17 cellular contexts compared by ENCODE assay signal in genomic region chr1:155295183-155295941, GRCh38. TPM values are rescaled to one million over a fixed set of nuclear protein-coding genes. Genes with fewer than 3 reads are reported as not detected.
DNase-seq lines count a peak whose midpoint lies in the region; ATAC-seq and TF ChIP-seq lines count a peak whose summit lies in the region.
"Had no signal": no experiment of that assay in that cellular context is flagged by ENCODE, and none has a peak within 500 bp of the region (broad histone marks: within the 10 kb centered on the region; RNA-seq: fewer than 3 reads in every experiment).

No MANE protein-coding gene starts in this region.

- H3K36me3 ChIP-seq in heart right ventricle (no peaks in the 10 kb centered on the region), right atrium auricular region (no peaks in the 10 kb centered on the region), esophagus squamous epithelium (no peaks in the 10 kb centered on the region), neural progenitor cell (no peaks in the 10 kb centered on the region)
- H3K36me3 ChIP-seq: thyroid gland had no signal

- no peak for DNase-seq in heart right ventricle
- no peak for DNase-seq in right atrium auricular region (ENCODE audit: low spot score)
- no peak for DNase-seq in esophagus squamous epithelium (lab: John Stamatoyannopoulos, UW)
- no peak for DNase-seq in neural progenitor cell (ENCODE audit: low spot score)
- DNase-seq in NCI-H748 treated with DMSO at 0.1 percent for 48 hours (lab: John Stamatoyannopoulos, UW), result no peak
- DNase-seq in NCI-H187 treated with DMSO at 0.1 percent for 48 hours (lab: John Stamatoyannopoulos, UW), result no peak
- DNase-seq in GF-D8 (lab: John Stamatoyannopoulos, UW), result no peak
- DNase-seq in NCI-H2171 treated with DMSO at 0.1 percent for 48 hours (lab: John Stamatoyannopoulos, UW), result no peak
- DNase-seq: activated CD4-positive, alpha-beta T cell treated with anti-CD3 and anti-CD28 coated beads for 1 hour; activated T-cell treated with anti-CD3 and anti-CD28 coated beads, Interleukin-2, amount 50 U/mL, for 4 hours; Calu3; kidney glomerular epithelial cell; NCI-H1417; NCI-H510A; T-helper 1 cell; thyroid gland had no signal

- peak overlapping the region in 7 of 10 donors; percentile 11 to 34 (median 23) for H3K4me3 ChIP-seq in heart right ventricle
- H3K4me3 ChIP-seq in right atrium auricular region, result peak overlapping the region in 1 of 2 donors; percentile 18
- H3K4me3 ChIP-seq in esophagus squamous epithelium, result peak overlapping the region in 3 of 4 donors; percentile 7 to 51 (median 28)
- H3K4me3 ChIP-seq in neural progenitor cell, result peak overlapping the region; percentile 47
- H3K4me3 ChIP-seq: thyroid gland had no signal

- peak overlapping the region; percentile 50 for H3K27ac Mint-ChIP-seq in neural progenitor cell
- H3K27ac Mint-ChIP-seq: nephron had no signal

- H3K9me3 Mint-ChIP-seq in neural progenitor cell, result peaks cover 5% of the 10 kb centered on the region
- H3K9me3 Mint-ChIP-seq: activated T-cell treated with anti-CD3 and anti-CD28 coated beads, Interleukin-2, amount 50 U/mL, for 4 hours had no signal

- peaks cover 2 to 14% (median 6%) of the 10 kb centered on the region in 9 donors for H3K4me1 ChIP-seq in heart right ventricle
- H3K4me1 ChIP-seq in right atrium auricular region, result peaks cover 0 to 7% of the 10 kb centered on the region in 2 donors
- H3K4me1 ChIP-seq in esophagus squamous epithelium, result peaks cover 7 to 17% (median 11%) of the 10 kb centered on the region in 3 donors
- H3K4me1 ChIP-seq in neural progenitor cell, result no peaks in the 10 kb centered on the region

- H3K4me1 Mint-ChIP-seq in neural progenitor cell, result peaks cover 6% of the 10 kb centered on the region

- intact Hi-C loops in heart right ventricle (cut with DNase I), result no loop called here
- intact Hi-C loops in esophagus squamous epithelium (cut with DNase I), result no loop called here

- no peaks in the 10 kb centered on the region for H3K79me2 ChIP-seq in neural progenitor cell (ENCODE audit: low read depth)

- TF ChIP-seq CTCF in heart right ventricle (IDR thresholded peaks at IDR 0.05) (no peak), right atrium auricular region (IDR thresholded peaks at IDR 0.05) (no peak), esophagus squamous epithelium (IDR thresholded peaks at IDR 0.05) (no peak), neural progenitor cell (IDR thresholded peaks at IDR 0.05) (no peak)

- no peaks in the 10 kb centered on the region for H4K20me1 ChIP-seq in neural progenitor cell (ENCODE audit: low read depth)

- TF ChIP-seq POLR2A in esophagus squamous epithelium (IDR thresholded peaks at IDR 0.05), result no peak

- H3K27ac ChIP-seq in heart right ventricle, result no peak overlapping the region
- no peak overlapping the region for H3K27ac ChIP-seq in right atrium auricular region
- H3K27ac ChIP-seq in esophagus squamous epithelium, result no peak overlapping the region
- no peak overlapping the region for H3K27ac ChIP-seq in neural progenitor cell
- H3K27ac ChIP-seq: thyroid gland had no signal

- H3F3A ChIP-seq in neural progenitor cell (ENCODE audit: low read depth), result peaks cover 3% of the 10 kb centered on the region

- H3K27me3 Mint-ChIP-seq in neural progenitor cell (ENCODE audit: insufficient read depth, low read depth), result peaks cover 25% of the 10 kb centered on the region

- H3K9ac ChIP-seq in neural progenitor cell, result no peak overlapping the region

- H3K36me3 Mint-ChIP-seq in neural progenitor cell, result no peaks in the 10 kb centered on the region

- H2AFZ ChIP-seq in neural progenitor cell (replicated peaks), result peak overlapping the region; percentile 93

- H3K4me3 Mint-ChIP-seq in neural progenitor cell, result no peak overlapping the region
- H3K4me3 Mint-ChIP-seq: activated T-cell treated with anti-CD3 and anti-CD28 coated beads, Interleukin-2, amount 50 U/mL, for 4 hours; nephron had no signal

- peak in 5 of 8 donors; percentile 13 to 55 (median 41) for ATAC-seq in heart right ventricle

- peak overlapping the region; percentile 83 for H3K4me2 ChIP-seq in neural progenitor cell

- H3K27me3 ChIP-seq in heart right ventricle, result peaks cover 9 to 50% (median 32%) of the 10 kb centered on the region in 7 donors
- peaks cover 0 to 10% of the 10 kb centered on the region in 2 donors for H3K27me3 ChIP-seq in right atrium auricular region
- H3K27me3 ChIP-seq in esophagus squamous epithelium, result peaks cover 5 to 50% (median 5%) of the 10 kb centered on the region in 4 donors
- peaks cover 51% of the 10 kb centered on the region for H3K27me3 ChIP-seq in neural progenitor cell

- H3K9me3 ChIP-seq in heart right ventricle (no peaks in the 10 kb centered on the region), right atrium auricular region (no peaks in the 10 kb centered on the region), esophagus squamous epithelium (no peaks in the 10 kb centered on the region), neural progenitor cell (ENCODE audit: low read depth) (no peaks in the 10 kb centered on the region)
- H3K9me3 ChIP-seq: thyroid gland had no signal

- 9 to 12% methylated on average over 47 of the region's 47 CpGs for WGBS in heart right ventricle, 2 donors
- 10 to 40% methylated on average over 4 to 8 of the region's 47 CpGs for WGBS in esophagus squamous epithelium, 2 donors

RNA-seq across cellular contexts. Expression of gene PKLR, which starts 5.9 kb away (rescaled TPM):
- total RNA-seq in heart right ventricle (under 1 TPM in 1 of 10 donors, not detected in 9; 0.11 TPM), right atrium auricular region (not detected), esophagus squamous epithelium (under 1 TPM in 1 of 4 donors, not detected in 3; 0.18 TPM), neural progenitor cell (ENCODE audit: low replicate concordance) (0.53 and 0.54 TPM in 2 replicates)
- not detected for polyA plus RNA-seq in heart right ventricle
- total RNA-seq: Calu3, thyroid gland had no signal

RNA-seq across cellular contexts. Expression of gene FDPS, which starts 13.3 kb away (rescaled TPM):
- 100 to 1,000 TPM in 1 of 10 donors, 10 to 100 TPM in 9; 63.1 to 108 (median 76.9) TPM for total RNA-seq in heart right ventricle
- 100 to 1,000 TPM; 109 to 113 TPM for polyA plus RNA-seq in heart right ventricle
- 10 to 100 TPM; 65.3 to 73.1 TPM for total RNA-seq in right atrium auricular region
- total RNA-seq in esophagus squamous epithelium, result 100 to 1,000 TPM; 152 to 422 (median 192) TPM
- 215 and 266 TPM in 2 replicates for total RNA-seq in neural progenitor cell (ENCODE audit: low replicate concordance)

RNA-seq across cellular contexts. Expression of gene HCN3, which starts 18.1 kb away (rescaled TPM):
- total RNA-seq in heart right ventricle (1 to 10 TPM in 5 of 10 donors, under 1 TPM in 5; 0.68 to 1.7 (median 1.0) TPM), right atrium auricular region (under 1 TPM; 0.35 to 0.41 TPM), esophagus squamous epithelium (1 to 10 TPM; 2.1 to 3.0 (median 2.5) TPM), neural progenitor cell (ENCODE audit: low replicate concordance) (1.9 and 5.9 TPM in 2 replicates)
- 1 to 10 TPM in 1 of 2 donors, under 1 TPM in 1; 0.81 to 3.2 TPM for polyA plus RNA-seq in heart right ventricle

RNA-seq across cellular contexts. Expression of gene CLK2, which starts 22.1 kb away (rescaled TPM):
- total RNA-seq in heart right ventricle (10 to 100 TPM; 12.5 to 21.9 (median 18.0) TPM), right atrium auricular region (10 to 100 TPM in 1 of 2 donors, 1 to 10 TPM in 1; 9.8 to 16.4 TPM), esophagus squamous epithelium (10 to 100 TPM; 21.9 to 35.1 (median 25.6) TPM), neural progenitor cell (ENCODE audit: low replicate concordance) (41.7 and 62.2 TPM in 2 replicates)
- polyA plus RNA-seq in heart right ventricle, result 10 to 100 TPM; 17.4 to 47.1 TPM

RNA-seq across cellular contexts. Expression of gene RUSC1, which starts 25.3 kb away (rescaled TPM):
- total RNA-seq in heart right ventricle (10 to 100 TPM; 11.4 to 22.8 (median 15.1) TPM), right atrium auricular region (10 to 100 TPM; 20.2 to 23.9 TPM), esophagus squamous epithelium (10 to 100 TPM; 35.8 to 52.0 (median 40.1) TPM), neural progenitor cell (ENCODE audit: low replicate concordance) (17.0 and 43.4 TPM in 2 replicates)
- polyA plus RNA-seq in heart right ventricle, result 10 to 100 TPM; 25.0 to 26.4 TPM
